Comparison of ENCODE assay signal across 1 cellular context in genomic region chr6:75431379-75431778, GRCh38.
TF ChIP-seq lines count a peak whose summit lies in the region.

No MANE protein-coding gene starts in this region.

TF ChIP-seq in HEK293, 187 proteins besides CTCF, POLR2A, EP300 and RAD21 (continued from another document):
- no peak for TF ChIP-seq ZNF274 (IDR thresholded peaks at IDR 0.05; ENCODE audit: low read length)
- TF ChIP-seq ZNF274 (tag by site-specific recombination; IDR thresholded peaks at IDR 0.05; ENCODE audit: borderline replicate concordance), result no peak
- no peak for TF ChIP-seq ZNF626 (tag by site-specific recombination; IDR thresholded peaks at IDR 0.05)
- TF ChIP-seq ZNF366 (tag by site-specific recombination; conservative IDR thresholded peaks at IDR 0.05), result no peak
- TF ChIP-seq SP7 (tag by site-specific recombination; IDR thresholded peaks at IDR 0.05), result 0 out of 2 replicates have a peak, but pooled peaks have one; percentile 24
- TF ChIP-seq ZNF23 (tag by site-specific recombination; IDR thresholded peaks at IDR 0.05; ENCODE audit: borderline replicate concordance), result no peak
- TF ChIP-seq ZSCAN23 (tag by site-specific recombination; IDR thresholded peaks at IDR 0.05), result no peak
- TF ChIP-seq ZNF645 (tag by site-specific recombination; IDR thresholded peaks at IDR 0.05), result no peak
- TF ChIP-seq SP3 (tag by site-specific recombination; IDR thresholded peaks at IDR 0.05), result no peak
- no peak for TF ChIP-seq ZNF548 (tag by site-specific recombination; IDR thresholded peaks at IDR 0.05)
- no peak for TF ChIP-seq ZNF621 (tag by site-specific recombination; IDR thresholded peaks at IDR 0.05)
- 0 out of 2 replicates have a peak, but pooled peaks have one; percentile 40 for TF ChIP-seq ZNF184 (tag by site-specific recombination; IDR thresholded peaks at IDR 0.05)
- no peak for TF ChIP-seq ZNF707 (tag by site-specific recombination; IDR thresholded peaks at IDR 0.05)
- no peak for TF ChIP-seq ZFHX2 (tag by site-specific recombination; conservative IDR thresholded peaks at IDR 0.05)
- peak; percentile 52; the same call in 1 of the 2 replicates for TF ChIP-seq PRDM10 (tag by site-specific recombination; IDR thresholded peaks at IDR 0.05)
- TF ChIP-seq ZNF660 (tag by site-specific recombination; IDR thresholded peaks at IDR 0.05), result no peak
- no peak for TF ChIP-seq ZNF112 (tag by site-specific recombination; IDR thresholded peaks at IDR 0.05)
- TF ChIP-seq SCRT2 (tag by site-specific recombination; IDR thresholded peaks at IDR 0.05), result peak; percentile 70
- TF ChIP-seq PATZ1 (tag by site-specific recombination; IDR thresholded peaks at IDR 0.05), result no peak
- TF ChIP-seq ZNF335 (tag by site-specific recombination; conservative IDR thresholded peaks at IDR 0.05), result no peak
- no peak for TF ChIP-seq ZSCAN5A (tag by site-specific recombination; IDR thresholded peaks at IDR 0.05)
- no peak for TF ChIP-seq ZBTB6 (tag by site-specific recombination; IDR thresholded peaks at IDR 0.05)
- no peak for TF ChIP-seq ZNF223 (tag by site-specific recombination; IDR thresholded peaks at IDR 0.05)
- no peak for TF ChIP-seq ZNF623 (tag by site-specific recombination; IDR thresholded peaks at IDR 0.05)
- TF ChIP-seq ZBTB10 (tag by site-specific recombination; IDR thresholded peaks at IDR 0.05), result no peak
- no peak for TF ChIP-seq SETDB1 (IDR thresholded peaks at IDR 0.05; ENCODE audit: insufficient read length, low read length)
- TF ChIP-seq ZIC2 (tag by site-specific recombination; IDR thresholded peaks at IDR 0.05), result no peak
- 0 out of 2 replicates have a peak, but pooled peaks have one; percentile 18 for TF ChIP-seq ZEB2 (tag by site-specific recombination; IDR thresholded peaks at IDR 0.05)
- TF ChIP-seq ZNF266 (tag by site-specific recombination; IDR thresholded peaks at IDR 0.05; ENCODE audit: low read depth), result no peak
- no peak for TF ChIP-seq ZNF514 (tag by site-specific recombination; IDR thresholded peaks at IDR 0.05)
- TF ChIP-seq ZNF664 (tag by site-specific recombination; IDR thresholded peaks at IDR 0.05), result no peak
- TF ChIP-seq HOXA7 (CRISPR knock-in tag; IDR thresholded peaks at IDR 0.05; ENCODE audit: borderline replicate concordance), result no peak
- no peak for TF ChIP-seq ZNF629 (tag by site-specific recombination; IDR thresholded peaks at IDR 0.05)
- no peak for TF ChIP-seq ZNF837 (tag by site-specific recombination; IDR thresholded peaks at IDR 0.05)
- TF ChIP-seq SCRT1 (tag by site-specific recombination; IDR thresholded peaks at IDR 0.05; ENCODE audit: borderline replicate concordance), result no peak
